ENCODE assay signal across 23 cellular contexts in the genomic region with DNA sequence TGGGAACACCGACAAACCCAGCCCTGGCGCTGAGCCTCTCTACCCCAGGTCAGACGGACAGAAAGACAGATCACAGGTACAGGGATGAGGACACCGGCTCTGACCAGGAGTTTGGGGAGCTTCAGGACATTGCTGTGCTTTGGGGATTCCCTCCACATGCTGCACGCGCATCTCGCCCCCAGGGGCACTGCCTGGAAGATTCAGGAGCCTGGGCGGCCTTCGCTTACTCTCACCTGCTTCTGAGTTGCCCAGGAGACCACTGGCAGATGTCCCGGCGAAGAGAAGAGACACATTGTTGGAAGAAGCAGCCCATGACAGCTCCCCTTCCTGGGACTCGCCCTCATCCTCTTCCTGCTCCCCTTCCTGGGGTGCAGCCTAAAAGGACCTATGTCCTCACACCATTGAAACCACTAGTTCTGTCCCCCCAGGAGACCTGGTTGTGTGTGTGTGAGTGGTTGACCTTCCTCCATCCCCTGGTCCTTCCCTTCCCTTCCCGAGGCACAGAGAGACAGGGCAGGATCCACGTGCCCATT. TPM values are rescaled to one million over a fixed set of nuclear protein-coding genes. Genes with fewer than 3 reads are reported as not detected.
DNase-seq lines count a peak whose midpoint lies in the region; ATAC-seq, FAIRE-seq and TF ChIP-seq lines count a peak whose summit lies in the region.
"Had no signal": no experiment of that assay in that cellular context is flagged by ENCODE, and none has a peak within 500 bp of the region (broad histone marks: within the 10 kb centered on the region; RNA-seq: fewer than 3 reads in every experiment).

No MANE protein-coding gene starts in this region.

- peak overlapping the region; percentile 47 for H3K27ac Mint-ChIP-seq in astrocyte (ENCODE audit: unreplicated experiment)
- H3K27ac Mint-ChIP-seq: CD4-positive, alpha-beta T cell had no signal

- no peak for DNase-seq in left ventricle myocardium inferior
- DNase-seq in Right ventricle myocardium inferior (ENCODE audit: missing footprints) = no peak
- no peak for DNase-seq in astrocyte (ENCODE audit: low read depth)
- peak; percentile 30 for DNase-seq in lower lobe of right lung
- no peak for DNase-seq in HT-29 (ENCODE audit: low spot score)
- DNase-seq in CD1c-positive myeloid dendritic cell (ENCODE audit: extremely low spot score) = no peak
- no peak for DNase-seq in NCI-H446 (lab: John Stamatoyannopoulos, UW)
- DNase-seq: 8988T; CD4-positive, alpha-beta T cell; GF-D8; GM23248; MM.1S; NCI-H1092 treated with DMSO at 0.1 percent for 48 hours; NCI-H2081; NCI-H510A treated with DMSO at 0.1 percent for 48 hours; NCI-H774; OCI-M1; SJCRH30 had no signal

- no peak overlapping the region for H3K4me3 ChIP-seq in left ventricle myocardium inferior
- H3K4me3 ChIP-seq in astrocyte (ENCODE audit: insufficient read depth, low read depth, low read length) = no peak overlapping the region
- H3K4me3 ChIP-seq in lower lobe of right lung = no peak overlapping the region
- H3K4me3 ChIP-seq: GM23248, HAP-1, SJCRH30 had no signal

- no peaks in the 10 kb centered on the region for H3K79me2 ChIP-seq in astrocyte (ENCODE audit: insufficient read depth, low read length)

- H3K4me3 Mint-ChIP-seq in astrocyte (ENCODE audit: unreplicated experiment) = no peak overlapping the region
- H3K4me3 Mint-ChIP-seq: CD4-positive, alpha-beta T cell had no signal

- TF ChIP-seq CTCF in left ventricle myocardium inferior (IDR thresholded peaks at IDR 0.05; ENCODE audit: borderline replicate concordance) = no peak
- TF ChIP-seq CTCF in astrocyte (IDR thresholded peaks at IDR 0.05; ENCODE audit: insufficient read depth, low read depth, low read length) = no peak
- TF ChIP-seq CTCF in lower lobe of right lung (IDR thresholded peaks at IDR 0.05) = no peak

- H3K36me3 Mint-ChIP-seq in astrocyte (ENCODE audit: low read depth, unreplicated experiment) = peaks cover 29% of the 10 kb centered on the region

- H3K4me1 ChIP-seq in left ventricle myocardium inferior (peaks cover 59% of the 10 kb centered on the region), astrocyte (ENCODE audit: insufficient read depth, low read length) (no peaks in the 10 kb centered on the region), lower lobe of right lung (no peaks in the 10 kb centered on the region)
- H3K4me1 ChIP-seq: HAP-1 had no signal

- peaks cover 55% of the 10 kb centered on the region for H4K20me1 ChIP-seq in astrocyte (ENCODE audit: insufficient read depth, low read length)

- H3K4me2 ChIP-seq in astrocyte (ENCODE audit: low read length) = no peak overlapping the region

- peaks cover 2% of the 10 kb centered on the region for H3K4me1 Mint-ChIP-seq in astrocyte (ENCODE audit: low read depth, unreplicated experiment)

- no peak overlapping the region for H2AFZ ChIP-seq in astrocyte (ENCODE audit: low read depth, low read length)
- H2AFZ ChIP-seq: GM23248 had no signal

- no peaks in the 10 kb centered on the region for H3K9me3 ChIP-seq in left ventricle myocardium inferior (replicated peaks)
- H3K9me3 ChIP-seq in astrocyte (ENCODE audit: insufficient read depth, low read depth, low read length) = no peaks in the 10 kb centered on the region
- H3K9me3 ChIP-seq in lower lobe of right lung = no peaks in the 10 kb centered on the region
- H3K9me3 ChIP-seq: HAP-1, SJCRH30 had no signal

- H3K27me3 Mint-ChIP-seq in astrocyte (ENCODE audit: low read depth, unreplicated experiment) = peaks cover 4% of the 10 kb centered on the region
- H3K27me3 Mint-ChIP-seq: CD4-positive, alpha-beta T cell had no signal

- no peak overlapping the region for H3K9ac ChIP-seq in astrocyte (ENCODE audit: low read length)
- H3K9ac ChIP-seq: GM23248 had no signal

- no peaks in the 10 kb centered on the region for H3K27me3 ChIP-seq in left ventricle myocardium inferior (ENCODE audit: low read depth)
- H3K27me3 ChIP-seq in astrocyte (ENCODE audit: insufficient read depth, low read length) = no peaks in the 10 kb centered on the region
- H3K27me3 ChIP-seq in lower lobe of right lung (ENCODE audit: low read depth) = no peaks in the 10 kb centered on the region
- H3K27me3 ChIP-seq: SJCRH30 had no signal

- H3K36me3 ChIP-seq in left ventricle myocardium inferior = peaks cover 58% of the 10 kb centered on the region
- H3K36me3 ChIP-seq in astrocyte (ENCODE audit: insufficient read depth, low read length) = peaks cover 14% of the 10 kb centered on the region
- H3K36me3 ChIP-seq in lower lobe of right lung = peaks cover 61% of the 10 kb centered on the region

- FAIRE-seq in astrocyte (lab: Jason Lieb, UNC) = no peak
- FAIRE-seq: GM12891, HTR-8/SVneo had no signal

- intact Hi-C loops in left ventricle myocardium inferior (cut with micrococcal nuclease) = no loop called here
- intact Hi-C loops in Right ventricle myocardium inferior (cut with DNase I) = no loop called here
- intact Hi-C loops in lower lobe of right lung (cut with DNase I) = no loop called here

- ATAC-seq in Right ventricle myocardium inferior = no peak
- ATAC-seq in lower lobe of right lung = no peak
- no peak for ATAC-seq in GM18517 (IDR thresholded peaks at IDR 0.05; ENCODE audit: unreplicated experiment)

- H3K9me3 Mint-ChIP-seq in astrocyte (ENCODE audit: unreplicated experiment) = no peaks in the 10 kb centered on the region
- H3K9me3 Mint-ChIP-seq: CD4-positive, alpha-beta T cell had no signal

- H3K27ac ChIP-seq in left ventricle myocardium inferior (replicated peaks) (peak overlapping the region; percentile 47), astrocyte (ENCODE audit: low read depth, low read length) (no peak overlapping the region), lower lobe of right lung (no peak overlapping the region)
- H3K27ac ChIP-seq: GM23248, HL-60, SJCRH30 had no signal

RNA-seq across cellular contexts. Expression of a gene that starts 15.3 kb away (rescaled TPM):
- total RNA-seq in left ventricle myocardium inferior (359 TPM), Right ventricle myocardium inferior (242 TPM), astrocyte (144 and 154 TPM in 2 replicates), lower lobe of right lung (196 TPM)
- total RNA-seq in HT-29 (2014; rRNA removed; shearing (Covaris generic)) = 154 and 170 TPM in 2 replicates
